ENCODE assay signal across 8 cellular contexts in the genomic region with DNA sequence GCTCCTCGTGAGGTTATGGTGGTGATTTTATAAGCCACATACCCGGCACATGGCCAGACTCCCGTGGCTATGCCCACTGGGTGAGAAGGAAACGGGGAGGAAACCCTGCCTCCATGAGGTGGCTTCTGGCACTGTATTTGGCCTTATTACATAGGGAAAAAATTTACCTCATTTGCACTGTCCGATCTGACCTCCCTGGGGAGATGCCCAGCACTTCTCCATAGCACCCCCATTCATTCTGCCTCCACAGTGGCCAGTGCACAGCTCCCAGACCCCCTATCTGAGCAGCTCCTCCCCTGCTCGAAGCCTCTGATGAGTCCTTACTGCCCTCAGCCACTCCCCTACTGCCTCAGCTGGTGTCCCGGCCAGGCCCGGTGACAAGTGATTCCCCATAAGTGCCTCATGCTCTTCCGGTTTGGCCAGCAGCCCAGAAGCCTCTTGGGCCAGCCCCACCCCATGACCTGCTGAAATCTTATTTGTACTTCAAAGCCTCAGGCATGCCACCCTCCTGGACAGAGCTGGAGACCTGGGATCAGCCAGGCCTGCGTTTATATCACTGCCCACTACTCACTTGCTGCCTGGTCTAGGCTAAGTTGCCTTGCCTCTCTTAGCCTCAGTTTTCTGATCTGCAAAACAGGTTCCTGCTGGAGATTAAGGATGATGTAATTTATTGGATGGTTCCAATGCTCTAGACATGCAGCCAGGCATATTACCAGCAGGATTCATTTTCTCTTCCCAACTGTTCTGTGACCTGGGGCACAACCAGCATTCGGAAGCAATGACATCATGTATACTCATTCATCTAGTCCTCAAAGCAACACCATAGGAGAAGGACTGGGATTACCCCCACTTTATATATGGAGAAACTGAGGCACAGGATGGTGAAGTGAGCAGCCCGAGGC. TPM values are rescaled to one million over a fixed set of nuclear protein-coding genes. Genes with fewer than 3 reads are reported as not detected.
A peak's percentile ranks its signal among the peaks of the same experiment; 100 is the strongest.
DNase-seq lines count a peak whose midpoint lies in the region; ATAC-seq, FAIRE-seq and TF ChIP-seq lines count a peak whose summit lies in the region.

No MANE protein-coding gene starts in this region.

- H3K27ac ChIP-seq in A673 (ENCODE audit: low read depth, low read length, poor library complexity, severe bottlenecking) (no peak overlapping the region), keratinocyte (ENCODE audit: control insufficient read depth, insufficient read depth, low read length) (no peak overlapping the region)

- POLR2A ChIA-PET in A673 (lab: Charles Lee; ENCODE audit: low non-redundant PET): no interaction called here

- H3K9me1 ChIP-seq in keratinocyte (ENCODE audit: control insufficient read depth, extremely low read depth, insufficient read depth, low read length): no peaks in the 10 kb centered on the region

- H3K27me3 ChIP-seq in A673 (replicated peaks; ENCODE audit: insufficient read depth, low read depth, low read length, poor library complexity) (no peaks in the 10 kb centered on the region), adipocyte (replicated peaks; ENCODE audit: control insufficient read depth, insufficient read depth, low read length) (peaks cover 49% of the 10 kb centered on the region), keratinocyte (ENCODE audit: control insufficient read depth, extremely low read depth, insufficient read depth, low read length) (peaks cover 23% of the 10 kb centered on the region)

- H2AFZ ChIP-seq in keratinocyte (ENCODE audit: control insufficient read depth, low read length): no peak overlapping the region

- intact Hi-C loops in A673 (cut with micrococcal nuclease; ENCODE audit: unreplicated experiment): no loop called here

- H4K20me1 ChIP-seq in keratinocyte (ENCODE audit: control insufficient read depth, extremely low read depth, insufficient read depth, low read length): no peaks in the 10 kb centered on the region

- H3K4me2 ChIP-seq in keratinocyte (ENCODE audit: control insufficient read depth, extremely low read depth, insufficient read depth, low read depth, low read length): no peak overlapping the region

- no peaks in the 10 kb centered on the region for H3K36me3 ChIP-seq in A673 (ENCODE audit: insufficient read depth, low read length, poor library complexity, severe bottlenecking)
- H3K36me3 ChIP-seq in adipocyte (ENCODE audit: control insufficient read depth, insufficient read depth, low read length, severe bottlenecking): no peaks in the 10 kb centered on the region
- no peaks in the 10 kb centered on the region for H3K36me3 ChIP-seq in keratinocyte (ENCODE audit: control insufficient read depth in 2 of 2, extremely low read depth in 1 of 2, insufficient read depth in 2 of 2, low read length in 2 of 2)

- CTCF ChIA-PET in A673 (lab: Charles Lee): no interaction called here

- ATAC-seq in GM19468 (IDR thresholded peaks at IDR 0.05; ENCODE audit: extremely low read depth, unreplicated experiment): peak; percentile 46
- ATAC-seq in HG03095 (IDR thresholded peaks at IDR 0.05; ENCODE audit: unreplicated experiment): no peak

- dilution Hi-C loops in keratinocyte (cut with MboI; ENCODE audit: extremely low pct_ligation_motif_present, low sequenced_read_pairs): no loop called here

- FAIRE-seq in keratinocyte (lab: Jason Lieb, UNC): peak; percentile 44

- no peaks in the 10 kb centered on the region for H3K79me2 ChIP-seq in keratinocyte (ENCODE audit: control insufficient read depth, insufficient read depth, low read length)

- BruUV-seq in A673 (replicated peaks; lab: Mats Ljungman, UMichigan): no TSS peak

- DNase-seq in A673 (ENCODE audit: low spot score) (peak; percentile 74), NCI-H2029 treated with DMSO at 0.1 percent for 48 hours (lab: John Stamatoyannopoulos, UW) (peak; percentile 93), adipocyte (ENCODE audit: low read depth) (peak; percentile 51), keratinocyte (ENCODE audit: low read depth, low spot score) (no peak), NCI-H1930 (lab: John Stamatoyannopoulos, UW) (no peak), amniotic stem cell (lab: John Stamatoyannopoulos, UW) (no peak)

- H3K4me3 ChIP-seq in A673 (ENCODE audit: low read depth, low read length, poor library complexity, severe bottlenecking): no peak overlapping the region
- no peak overlapping the region for H3K4me3 ChIP-seq in adipocyte (ENCODE audit: low read length)
- H3K4me3 ChIP-seq in keratinocyte (ENCODE audit: control insufficient read depth in 2 of 3, extremely low read depth in 1 of 3, insufficient read depth in 2 of 3, low read depth in 1 of 3, low read length in 3 of 3): no peak overlapping the region

- H3K9me3 ChIP-seq in A673 (ENCODE audit: low read depth, low read length, poor library complexity, severe bottlenecking) (no peaks in the 10 kb centered on the region), adipocyte (ENCODE audit: control insufficient read depth, low read length) (no peaks in the 10 kb centered on the region), keratinocyte (ENCODE audit: control insufficient read depth, low read depth, low read length) (no peaks in the 10 kb centered on the region)

- TF ChIP-seq CTCF in A673 (conservative IDR thresholded peaks at IDR 0.05; ENCODE audit: low read depth, low read length): no peak
- peak in 1 of 3 experiments; percentile 30 for TF ChIP-seq CTCF in keratinocyte (optimal IDR thresholded peaks at IDR 0.05 in 1 of 3, IDR thresholded peaks at IDR 0.05 in 1 of 3, conservative IDR thresholded peaks at IDR 0.05 in 1 of 3; ENCODE audit: extremely low read depth in 1 of 3, insufficient read depth in 2 of 3, low read length in 3 of 3)

- H3K9ac ChIP-seq in adipocyte (ENCODE audit: low read length): no peak overlapping the region
- H3K9ac ChIP-seq in keratinocyte (ENCODE audit: control insufficient read depth, extremely low read depth, insufficient read depth, low read length): no peak overlapping the region

- H3K4me1 ChIP-seq in A673 (ENCODE audit: insufficient read depth, low read length, poor library complexity, severe bottlenecking): peaks cover 8% of the 10 kb centered on the region
- H3K4me1 ChIP-seq in adipocyte (ENCODE audit: control insufficient read depth, insufficient read depth, low read length): peaks cover 10% of the 10 kb centered on the region
- peaks cover 45% of the 10 kb centered on the region for H3K4me1 ChIP-seq in keratinocyte (ENCODE audit: control insufficient read depth, extremely low read depth, insufficient read depth, low read length)

RNA-seq across cellular contexts. Expression of gene SLC6A6, which starts 30.6 kb away (rescaled TPM):
- total RNA-seq in A673 (2021): 48.8 and 55.1 TPM in 2 replicates
- 4.6 to 12.4 TPM (median 8.3 TPM) in 3 replicates for polyA plus RNA-seq in keratinocyte
- polyA plus RNA-seq in keratinocyte (2011; ENCODE audit: low read depth): 4.0 TPM
- 3.1 and 3.5 TPM in 2 replicates for polyA plus RNA-seq in keratinocyte (2011; cell fraction: cytosol; rRNA removed)
- polyA plus RNA-seq in keratinocyte (2011; cell fraction: nucleus; rRNA removed): 18.1 and 18.8 TPM in 2 replicates
- polyA plus RNA-seq in keratinocyte (2012; ENCODE audit: low replicate concordance): 7.3 and 9.0 TPM in 2 replicates
- polyA minus RNA-seq in keratinocyte: 9.9 to 24.3 TPM (median 16.6 TPM) in 3 replicates
- polyA minus RNA-seq in keratinocyte (2011; cell fraction: cytosol; rRNA and poly(A)+ RNA removed): 7.5 TPM
- polyA minus RNA-seq in keratinocyte (2011; cell fraction: nucleus; rRNA and poly(A)+ RNA removed): 14.5 and 19.1 TPM in 2 replicates

Comparison
In these comparisons a context has a peak if more than half of its experiments do, and no peak if none do; other contexts are left out.
1. DNase-seq: peak in A673 (single experiment), NCI-H2029 treated with DMSO at 0.1 percent for 48 hours (single experiment) and adipocyte (single experiment); none in keratinocyte (single experiment), NCI-H1930 (0 of 2) and amniotic stem cell (single experiment).